In the genomic region with DNA sequence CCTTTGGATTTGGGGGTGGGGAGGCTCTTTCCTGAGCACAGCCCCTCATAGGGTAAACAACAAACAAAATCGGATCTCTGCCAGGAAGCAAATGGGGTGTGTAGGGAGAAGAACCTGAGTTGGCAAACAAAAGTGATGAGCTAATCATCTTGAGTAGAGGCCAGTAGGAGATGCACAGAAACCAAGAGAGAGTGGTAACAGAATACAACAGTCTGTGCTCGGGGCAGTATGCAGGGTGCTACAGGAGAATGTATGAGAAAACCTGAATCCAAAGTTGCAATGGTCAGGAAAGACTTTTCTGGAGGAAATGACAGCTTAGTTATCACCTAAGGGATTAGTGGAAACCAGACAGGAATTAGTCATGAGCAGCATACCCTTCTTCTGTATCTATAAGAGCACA, we compare ENCODE assay signal across 16 cellular contexts.
DNase-seq lines count a peak whose midpoint lies in the region; ATAC-seq and TF ChIP-seq lines count a peak whose summit lies in the region.
"Had no signal": no experiment of that assay in that cellular context is flagged by ENCODE, and none has a peak within 500 bp of the region (broad histone marks: within the 10 kb centered on the region; RNA-seq: fewer than 3 reads in every experiment).

No MANE protein-coding gene starts in this region.

- H3K27me3 Mint-ChIP-seq in Calu3 (ENCODE audit: unreplicated experiment), result no peaks in the 10 kb centered on the region
- H3K27me3 Mint-ChIP-seq: B cell; natural killer cell treated with Interleukin-12 subunit alpha and Interleukin-12 subunit beta and Interleukin-15 and Interleukin-18, amount 100 ng/mL, for 72 hours had no signal

- no peak overlapping the region for H3K4me2 ChIP-seq in PC-3 (ENCODE audit: low read length)
- H3K4me2 ChIP-seq: SK-N-SH had no signal

- no peaks in the 10 kb centered on the region for H3F3A ChIP-seq in PC-3 (ENCODE audit: low read length, unreplicated experiment)

- intact Hi-C loops in Calu3 (cut with micrococcal nuclease; ENCODE audit: unreplicated experiment), result no loop called here
- intact Hi-C loops in PC-3 (cut with micrococcal nuclease), result no loop called here
- intact Hi-C loops in cardiac septum (cut with DNase I), result no loop called here

- H4K20me1 ChIP-seq in PC-3 (ENCODE audit: low read length), result no peaks in the 10 kb centered on the region

- H3K27ac Mint-ChIP-seq in Calu3 (ENCODE audit: unreplicated experiment), result peak overlapping the region; percentile 21
- H3K27ac Mint-ChIP-seq: B cell; endodermal cell; natural killer cell treated with Interleukin-12 subunit alpha and Interleukin-12 subunit beta and Interleukin-15 and Interleukin-18, amount 100 ng/mL, for 72 hours had no signal

- ATAC-seq in PC-3, result no peak
- ATAC-seq: activated T-cell treated with anti-CD3 and anti-CD28 coated beads, Interleukin-2, amount 50 U/mL, for 4 hours; lower lobe of right lung; natural killer cell treated with Interleukin-12 subunit alpha and Interleukin-12 subunit beta and Interleukin-15 and Interleukin-18, amount 100 ng/mL, for 72 hours had no signal

- TF ChIP-seq CTCF in Calu3 (IDR thresholded peaks at IDR 0.05; ENCODE audit: unreplicated experiment) (no peak), HEK293 (tag by site-specific recombination; IDR thresholded peaks at IDR 0.05) (no peak), PC-3 (conservative IDR thresholded peaks at IDR 0.05; ENCODE audit: low read depth, low read length) (no peak)

- no peaks in the 10 kb centered on the region for H3K79me2 ChIP-seq in PC-3 (ENCODE audit: low read length)

- no peaks in the 10 kb centered on the region for H3K36me3 ChIP-seq in HEK293 (ENCODE audit: control insufficient read depth in 2 of 2, insufficient read depth in 1 of 2, low read length in 2 of 2)
- no peaks in the 10 kb centered on the region for H3K36me3 ChIP-seq in PC-3 (ENCODE audit: low read depth, low read length)
- H3K36me3 ChIP-seq: lower lobe of right lung had no signal

- H3K4me1 Mint-ChIP-seq in Calu3 (ENCODE audit: low read depth, unreplicated experiment), result peaks cover 39% of the 10 kb centered on the region

- BruUV-seq in Calu3 (replicated peaks; lab: Mats Ljungman, UMichigan), result no TSS peak
- no TSS peak for BruUV-seq in PC-3 (replicated peaks; lab: Mats Ljungman, UMichigan)

- H3K9me3 ChIP-seq in HEK293 (ENCODE audit: control insufficient read depth, insufficient read depth, low read depth, low read length) (no peaks in the 10 kb centered on the region), PC-3 (ENCODE audit: low read length) (no peaks in the 10 kb centered on the region)
- H3K9me3 ChIP-seq: lower lobe of right lung, SK-N-SH had no signal

- H3K9me2 ChIP-seq in PC-3 (replicated peaks; ENCODE audit: low read length), result no peaks in the 10 kb centered on the region
- H3K9me2 ChIP-seq: SK-N-SH had no signal

- DNase-seq in Calu3 (no peak), PC-3 (peak; percentile 22), iPS-NIHi7 (ENCODE audit: extremely low spot score) (peak; percentile 14), cardiac septum (ENCODE audit: low spot score) (no peak), germinal center (ENCODE audit: low spot score) (no peak)
- DNase-seq in activated CD4-positive, alpha-beta T cell treated with anti-CD3 and anti-CD28 coated beads, Interleukin-2, amount 50 U/mL, for 1 hour, result no peak
- DNase-seq: activated CD4-positive, alpha-beta T cell treated with anti-CD3 and anti-CD28 coated beads, Interleukin-2, amount 50 U/mL, for 4 hours; activated T-cell treated with anti-CD3 and anti-CD28 coated beads, Interleukin-2, amount 50 U/mL, for 4 hours; endodermal cell; foreskin melanocyte; lower lobe of right lung; NCI-H2107; SK-N-SH had no signal

- POLR2A ChIA-PET in HEK293 (lab: Yijun Ruan, JAX), result no interaction called here
- POLR2A ChIA-PET in PC-3 (lab: Charles Lee; ENCODE audit: unreplicated experiment), result no interaction called here

- no peak overlapping the region for H2AFZ ChIP-seq in PC-3 (ENCODE audit: low read length)

- H3K4me1 ChIP-seq in HEK293 (ENCODE audit: control insufficient read depth, insufficient read depth, low read length), result peaks cover 23% of the 10 kb centered on the region
- H3K4me1 ChIP-seq in PC-3 (ENCODE audit: insufficient read depth, low read length), result peaks cover 18% of the 10 kb centered on the region
- H3K4me1 ChIP-seq: lower lobe of right lung had no signal

- H3K36me3 Mint-ChIP-seq in Calu3 (ENCODE audit: insufficient read depth, unreplicated experiment), result peaks cover 9% of the 10 kb centered on the region
- H3K36me3 Mint-ChIP-seq: natural killer cell treated with Interleukin-12 subunit alpha and Interleukin-12 subunit beta and Interleukin-15 and Interleukin-18, amount 100 ng/mL, for 72 hours had no signal

- no peaks in the 10 kb centered on the region for H3K9me3 Mint-ChIP-seq in Calu3 (ENCODE audit: low read depth, unreplicated experiment)
- H3K9me3 Mint-ChIP-seq: activated T-cell treated with anti-CD3 and anti-CD28 coated beads, Interleukin-2, amount 50 U/mL, for 4 hours; endodermal cell; natural killer cell treated with Interleukin-12 subunit alpha and Interleukin-12 subunit beta and Interleukin-15 and Interleukin-18, amount 100 ng/mL, for 72 hours had no signal

- H3K4me3 Mint-ChIP-seq in Calu3 (ENCODE audit: low read depth, unreplicated experiment), result no peak overlapping the region
- H3K4me3 Mint-ChIP-seq: activated T-cell treated with anti-CD3 and anti-CD28 coated beads, Interleukin-2, amount 50 U/mL, for 4 hours; B cell; endodermal cell; natural killer cell treated with Interleukin-12 subunit alpha and Interleukin-12 subunit beta and Interleukin-15 and Interleukin-18, amount 100 ng/mL, for 72 hours had no signal

- CTCF ChIA-PET in Calu3 (lab: Charles Lee) (interaction anchor here (0.7 kb wide), 2 partner anchors 556 to 877 kb away, joined by 3 read pairs; no protein-coding TSS in a partner anchor), HEK293 (lab: Yijun Ruan, JAX) (interaction anchor here (0.6 to 1.3 kb wide), 2 partner anchors 147 to 536 kb away, joined by 4 read pairs; no protein-coding TSS in a partner anchor), PC-3 (lab: Charles Lee) (no interaction called here)

- no peaks in the 10 kb centered on the region for H3K27me3 ChIP-seq in PC-3 (ENCODE audit: low read length)

- H3K27ac ChIP-seq in HEK293 (ENCODE audit: extremely low read depth, low read depth, low read length), result no peak overlapping the region
- no peak overlapping the region for H3K27ac ChIP-seq in PC-3 (ENCODE audit: low read length)
- H3K27ac ChIP-seq: lower lobe of right lung had no signal

- H3K9ac ChIP-seq in PC-3 (ENCODE audit: low read length), result no peak overlapping the region
- H3K9ac ChIP-seq: SK-N-SH had no signal

- no peak overlapping the region for H3K4me3 ChIP-seq in HEK293 (ENCODE audit: low read depth, low read length)
- H3K4me3 ChIP-seq in PC-3 (ENCODE audit: low read length), result no peak overlapping the region
- H3K4me3 ChIP-seq: lower lobe of right lung had no signal

TF ChIP-seq in HEK293, 187 proteins besides CTCF, POLR2A, EP300 and RAD21:
- TF ChIP-seq PRDM1 (tag by site-specific recombination; IDR thresholded peaks at IDR 0.05) (peak; percentile 66), ZNF214 (tag by site-specific recombination; IDR thresholded peaks at IDR 0.05; ENCODE audit: borderline replicate concordance) (no peak), ZNF335 (tag by site-specific recombination; conservative IDR thresholded peaks at IDR 0.05) (no peak)

Comparison
In these comparisons a context has a peak if more than half of its experiments do, and no peak if none do; other contexts are left out.
1. DNase-seq: peak in PC-3 (single experiment) and iPS-NIHi7 (single experiment); none in Calu3 (single experiment), cardiac septum (single experiment), activated CD4-positive, alpha-beta T cell treated with anti-CD3 and anti-CD28 coated beads, Interleukin-2, amount 50 U/mL, for 1 hour (single experiment) and germinal center (single experiment).